In genomic region chr19:14091885-14092462, GRCh38 we compare ENCODE assay signal across 7 cellular contexts. TPM values are rescaled to one million over a fixed set of nuclear protein-coding genes. Genes with fewer than 3 reads are reported as not detected.
A peak's percentile ranks its signal among the peaks of the same experiment; 100 is the strongest.
DNase-seq lines count a peak whose midpoint lies in the region; ATAC-seq and TF ChIP-seq lines count a peak whose summit lies in the region.
"Had no signal": no experiment of that assay in that cellular context is flagged by ENCODE, and none has a peak within 500 bp of the region (broad histone marks: within the 10 kb centered on the region; RNA-seq: fewer than 3 reads in every experiment).

No MANE protein-coding gene starts in this region.

- no peak for TF ChIP-seq POLR2A in breast epithelium (IDR thresholded peaks at IDR 0.05)

- DNase-seq in breast epithelium (ENCODE audit: low spot score in 2 of 2) = no peak
- no peak for DNase-seq in aorta
- no peak for DNase-seq in HuH-7.5 (ENCODE audit: low spot score)

- intact Hi-C loops in breast epithelium (cut with DNase I; ENCODE audit: low total_unique reads) (no loop called here), aorta (cut with DNase I) (loop anchor here in 1 of 2 donors (2.0 kb wide), 1 partner anchor 45 kb away; the partner anchor contains the start of gene ASF1B)

- no peaks in the 10 kb centered on the region for H3K27me3 ChIP-seq in breast epithelium
- H3K27me3 ChIP-seq in neuron (ENCODE audit: insufficient read depth, low read length) = no peaks in the 10 kb centered on the region
- no peaks in the 10 kb centered on the region for H3K27me3 ChIP-seq in aorta (ENCODE audit: control insufficient read depth in 1 of 2, insufficient read depth in 2 of 2, low read length in 1 of 2)

- H3K4me1 ChIP-seq in breast epithelium (no peaks in the 10 kb centered on the region), neuron (ENCODE audit: insufficient read depth, low read length) (peaks cover 10% of the 10 kb centered on the region), aorta (ENCODE audit: control insufficient read depth in 1 of 2, insufficient read depth in 2 of 2, low read length in 2 of 2) (no peaks in the 10 kb centered on the region)

- ATAC-seq in HG03439 (IDR thresholded peaks at IDR 0.05; ENCODE audit: unreplicated experiment) (peak; percentile 4), aorta (ENCODE audit: low FRiP score) (no peak)

- peak overlapping the region; percentile 46 for H2AFZ ChIP-seq in neuron (ENCODE audit: low read depth, low read length)

- H3K9me3 ChIP-seq in breast epithelium (peaks cover 8 to 11% of the 10 kb centered on the region in 2 donors), neuron (ENCODE audit: low read length) (peaks cover 7% of the 10 kb centered on the region), aorta (ENCODE audit: control insufficient read depth, low read length) (no peaks in the 10 kb centered on the region)

- no peak for TF ChIP-seq CTCF in breast epithelium (IDR thresholded peaks at IDR 0.05)

- H3K27ac ChIP-seq in breast epithelium (peak overlapping the region; percentile 91 to 97), aorta (ENCODE audit: low read depth in 1 of 2, low read length in 2 of 2) (no peak overlapping the region)

- H3K4me3 ChIP-seq in GM08714 (ENCODE audit: low read length) (peak overlapping the region; percentile 85; the same call in 1 of the 2 replicates), breast epithelium (peak overlapping the region; percentile 69 to 90 (median 87)), neuron (ENCODE audit: low read length) (peak overlapping the region; percentile 58), aorta (ENCODE audit: low read length in 2 of 2) (no peak overlapping the region)

- H3K36me3 ChIP-seq in breast epithelium = no peaks in the 10 kb centered on the region
- H3K36me3 ChIP-seq in neuron (ENCODE audit: insufficient read depth, low read length) = peaks cover 23% of the 10 kb centered on the region
- H3K36me3 ChIP-seq in aorta (ENCODE audit: control insufficient read depth in 1 of 2, insufficient read depth in 2 of 2, low read length in 1 of 2) = no peaks in the 10 kb centered on the region

- 6 to 12% methylated on average over 14 of the region's 14 CpGs for whole genome bisulfite sequencing in aorta, 2 donors

RNA-seq across cellular contexts. Expression of gene SAMD1, which starts 1.4 kb away (rescaled TPM):
- total RNA-seq in breast epithelium (10 to 100 TPM; 10.8 to 15.4 (median 14.2) TPM), aorta (10 to 100 TPM; 28.1 to 32.9 TPM)
- polyA plus RNA-seq in aorta = 10 to 100 TPM; 27.4 to 28.4 TPM

RNA-seq across cellular contexts. Expression of gene C19orf67, which starts 6.4 kb away (rescaled TPM):
- total RNA-seq in breast epithelium (not detected), aorta (not detected)
- not detected for polyA plus RNA-seq in aorta
- total RNA-seq: RPMI7951 had no signal

RNA-seq across cellular contexts. Expression of gene MISP3, which starts 19.4 kb away (rescaled TPM):
- 1 to 10 TPM; 4.6 to 6.4 (median 5.0) TPM for total RNA-seq in breast epithelium
- total RNA-seq in aorta = 1 to 10 TPM; 1.2 to 2.2 TPM
- 1 to 10 TPM; 4.7 to 6.6 TPM for polyA plus RNA-seq in aorta

RNA-seq across cellular contexts. Expression of gene PRKACA, which starts 25.6 kb away (rescaled TPM):
- total RNA-seq in breast epithelium = 10 to 100 TPM; 27.2 to 44.8 (median 35.4) TPM
- 100 to 1,000 TPM; 123 to 125 TPM for total RNA-seq in aorta
- polyA plus RNA-seq in aorta = 10 to 100 TPM; 53.7 to 56.3 TPM

RNA-seq across cellular contexts. Expression of gene PALM3, which starts 30.1 kb away (rescaled TPM):
- total RNA-seq in breast epithelium (1 to 10 TPM in 2 of 3 donors, not detected in 1; 2.5 to 3.9 TPM), aorta (under 1 TPM in 1 of 2 donors, not detected in 1; 0.63 TPM)
- 1 to 10 TPM in 1 of 2 donors, under 1 TPM in 1; 0.18 to 3.5 TPM for polyA plus RNA-seq in aorta

Comparison
In these comparisons a context has a peak if more than half of its experiments do, and no peak if none do; other contexts are left out.
1. H3K4me3 ChIP-seq: peak in GM08714 (single experiment), breast epithelium (3 of 3) and neuron (single experiment); none in aorta (0 of 2).
2. H3K27ac ChIP-seq: peak in breast epithelium (2 of 2); none in aorta (0 of 2).